ENCODE assay signal across 25 cellular contexts in the genomic region with DNA sequence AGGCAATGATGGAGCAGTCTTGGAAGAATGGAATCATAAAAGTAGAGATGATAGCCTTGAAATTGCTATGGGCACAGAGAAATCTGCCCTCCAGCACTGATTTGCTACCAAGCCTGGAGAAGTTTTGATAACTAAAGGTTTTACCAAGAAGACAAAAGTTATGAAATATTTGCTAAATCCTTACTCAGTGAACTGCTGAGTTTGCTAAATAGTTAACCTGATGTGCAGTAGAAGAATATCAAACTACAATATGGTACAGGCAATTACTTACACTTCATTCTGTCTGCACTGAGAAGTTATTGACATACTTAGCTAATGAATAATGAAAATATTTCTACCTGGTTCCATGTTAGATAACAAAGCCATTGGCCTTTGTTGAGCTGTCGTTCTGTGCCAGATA.
"Had no signal": no experiment of that assay in that cellular context is flagged by ENCODE, and none has a peak within 500 bp of the region (broad histone marks: within the 10 kb centered on the region; RNA-seq: fewer than 3 reads in every experiment).

No MANE protein-coding gene starts in this region.

- FAIRE-seq: colon, endothelial cell of umbilical vein, frontal cortex, kidney had no signal

- H3K36me3 ChIP-seq: esophagus muscularis mucosa, gastroesophageal sphincter, heart left ventricle, left lung, lower lobe of right lung had no signal

- H3K4me1 ChIP-seq: foreskin keratinocyte, heart left ventricle, left lung, lower lobe of right lung had no signal

- H3K36me3 Mint-ChIP-seq: immature natural killer cell; mesothelial cell of epicardium; naive thymus-derived CD4-positive, alpha-beta T cell had no signal

- H3K4me1 Mint-ChIP-seq: immature natural killer cell had no signal

- H3K4me3 Mint-ChIP-seq: immature natural killer cell; mesothelial cell of epicardium; naive thymus-derived CD4-positive, alpha-beta T cell had no signal

- H3K27ac ChIP-seq: coronary artery, dorsolateral prefrontal cortex, esophagus muscularis mucosa, foreskin keratinocyte, gastroesophageal sphincter, heart left ventricle, hepatocyte, left lung, lower lobe of right lung had no signal

- H2AFZ ChIP-seq: hepatocyte had no signal

- H3K9me3 Mint-ChIP-seq: mesothelial cell of epicardium had no signal

- H3K4me3 ChIP-seq: coronary artery, dorsolateral prefrontal cortex, esophagus muscularis mucosa, gastroesophageal sphincter, heart left ventricle, hepatocyte, left lung, lower lobe of right lung, mucosa of descending colon had no signal

- H3K79me2 ChIP-seq: hepatocyte had no signal

- H3K27me3 ChIP-seq: dorsolateral prefrontal cortex, esophagus muscularis mucosa, foreskin keratinocyte, gastroesophageal sphincter, heart left ventricle, hepatocyte, left lung had no signal

- DNase-seq: dermis blood vessel endothelial cell; dorsolateral prefrontal cortex; effector CD4-positive, alpha-beta T cell; foreskin keratinocyte; heart left ventricle; hypothalamus; immature natural killer cell; islet precursor cell; kidney; kidney glomerular epithelial cell; left colon; left lung; left ventricle myocardium superior; lower lobe of right lung; mesenchymal stem cell; mucosa of descending colon; naive thymus-derived CD4-positive, alpha-beta T cell had no signal

- H3K9me3 ChIP-seq: esophagus muscularis mucosa, gastroesophageal sphincter, heart left ventricle, left lung, lower lobe of right lung, mucosa of descending colon had no signal

- H3K27ac Mint-ChIP-seq: immature natural killer cell; mesothelial cell of epicardium; naive thymus-derived CD4-positive, alpha-beta T cell had no signal

- H3K4me2 ChIP-seq: hepatocyte had no signal

- ATAC-seq: foreskin keratinocyte; gastroesophageal sphincter; heart left ventricle; left colon; left lung; left ventricle myocardium superior; lower lobe of right lung; mucosa of descending colon; naive thymus-derived CD4-positive, alpha-beta T cell had no signal
